ENCODE assay signal across 1 cellular context in genomic region chr16:70154736-70155135, GRCh38. TPM values are rescaled to one million over a fixed set of nuclear protein-coding genes. Genes with fewer than 3 reads are reported as not detected.
"Had no signal": no experiment of that assay in that cellular context is flagged by ENCODE, and none has a peak within 500 bp of the region (broad histone marks: within the 10 kb centered on the region; RNA-seq: fewer than 3 reads in every experiment).

No MANE protein-coding gene starts in this region.

RNA-seq across cellular contexts. Expression of gene CLEC18C, which starts 18.9 kb away (rescaled TPM):
- total RNA-seq: G401 had no signal
